Comparison of ENCODE assay signal across 33 cellular contexts in the genomic region with DNA sequence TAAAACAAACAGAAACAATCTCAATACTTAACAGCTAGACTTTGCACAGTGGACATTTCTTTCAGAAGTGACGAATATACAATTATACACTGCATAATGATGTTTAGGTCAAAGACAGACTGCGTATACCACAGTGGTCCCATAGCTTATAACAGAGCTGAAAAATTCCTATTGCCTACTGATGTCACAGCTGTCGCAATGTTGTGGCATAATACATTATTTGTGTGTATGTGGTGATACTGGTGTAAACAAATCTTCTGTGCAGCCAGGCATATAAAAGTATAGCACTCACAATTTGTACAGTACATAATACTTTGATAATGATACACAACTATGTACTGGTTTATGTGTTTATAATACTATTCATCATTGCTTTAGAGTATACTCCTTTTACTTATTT.
"Had no signal": no experiment of that assay in that cellular context is flagged by ENCODE, and none has a peak within 500 bp of the region (broad histone marks: within the 10 kb centered on the region; RNA-seq: fewer than 3 reads in every experiment).

No MANE protein-coding gene starts in this region.

- DNase-seq: Karpas-422, Kasumi-1, MM.1S, MV-4-11, NCI-H1048, NCI-H1092, NCI-H1092 treated with DMSO at 0.1 percent for 48 hours, NCI-H1105, NCI-H1105 treated with DMSO at 0.1 percent for 48 hours, NCI-H1417, NCI-H1417 treated with DMSO at 0.1 percent for 48 hours, NCI-H1436, NCI-H1436 treated with DMSO at 0.1 percent for 48 hours, NCI-H146, NCI-H1694, NCI-H1694 treated with DMSO at 0.1 percent for 48 hours, NCI-H187, NCI-H187 treated with DMSO at 0.1 percent for 48 hours, NCI-H1930, NCI-H2029, NCI-H2029 treated with DMSO at 0.1 percent for 48 hours, NCI-H2081, NCI-H2081 treated with DMSO at 0.1 percent for 48 hours, NCI-H2107, NCI-H2171, NCI-H2171 treated with DMSO at 0.1 percent for 48 hours, NCI-H2227 treated with DMSO at 0.1 percent for 48 hours, NCI-H345, NCI-H446, NCI-H446 treated with DMSO at 0.1 percent for 48 hours, NCI-H510A, NCI-H510A treated with DMSO at 0.1 percent for 48 hours had no signal

- H3K9me3 ChIP-seq: MG63 had no signal

- H3K27me3 ChIP-seq: MG63 had no signal

- H3K36me3 ChIP-seq: MG63 had no signal

- H3K4me3 ChIP-seq: MG63 had no signal
